Comparison of ENCODE assay signal across 30 cellular contexts in genomic region chr6:47254906-47255305, GRCh38. TPM values are rescaled to one million over a fixed set of nuclear protein-coding genes. Genes with fewer than 3 reads are reported as not detected.
DNase-seq lines count a peak whose midpoint lies in the region; ATAC-seq, FAIRE-seq and TF ChIP-seq lines count a peak whose summit lies in the region.
"Had no signal": no experiment of that assay in that cellular context is flagged by ENCODE, and none has a peak within 500 bp of the region (broad histone marks: within the 10 kb centered on the region; RNA-seq: fewer than 3 reads in every experiment).

No MANE protein-coding gene starts in this region.

- H3K36me3 ChIP-seq in KOPT-K1 (ENCODE audit: insufficient read depth, low read length) (no peaks in the 10 kb centered on the region), PC-9 (ENCODE audit: low read depth) (peaks cover 83% of the 10 kb centered on the region), keratinocyte (ENCODE audit: control insufficient read depth in 2 of 2, extremely low read depth in 1 of 2, insufficient read depth in 2 of 2, low read length in 2 of 2) (peaks cover 17 to 18% of the 10 kb centered on the region in 2 experiments), thymus (ENCODE audit: control insufficient read depth, insufficient read depth) (no peaks in the 10 kb centered on the region), gastroesophageal sphincter (peaks cover 0 to 22% of the 10 kb centered on the region in 2 donors)
- H3K36me3 ChIP-seq: SJSA1 had no signal

- H3K4me3 Mint-ChIP-seq in stimulated activated naive CD8-positive, alpha-beta T cell treated with anti-CD3 and anti-CD28 coated beads, Interleukin-15, amount 100 ng/mL, for 72 hours: no peak overlapping the region
- H3K4me3 Mint-ChIP-seq: CD8-positive, alpha-beta T cell; GM23338; H9; IgD-negative memory B cell had no signal

- WGBS in thymus: 94% methylated on average over 3 of the region's 3 CpGs
- WGBS in gastroesophageal sphincter (ENCODE audit: low coverage in 1 of 2), 2 donors: 87 to 90% methylated on average over 3 of the region's 3 CpGs

- FAIRE-seq in keratinocyte (lab: Jason Lieb, UNC): peak; percentile 5
- FAIRE-seq: A549, GM12878 had no signal

- POLR2A ChIA-PET in PC-9 (lab: Charles Lee; ENCODE audit: unreplicated experiment): interaction anchor here (0.6 to 0.7 kb wide), 2 partner anchors 12 to 149 kb away, joined by 5 to 10 read pairs; no protein-coding TSS in a partner anchor

- intact Hi-C loops in PC-9 (cut with micrococcal nuclease; ENCODE audit: unreplicated experiment): no loop called here

- peaks cover 14% of the 10 kb centered on the region for H3K4me1 Mint-ChIP-seq in stimulated activated naive CD8-positive, alpha-beta T cell treated with anti-CD3 and anti-CD28 coated beads, Interleukin-15, amount 100 ng/mL, for 72 hours
- H3K4me1 Mint-ChIP-seq: IgD-negative memory B cell had no signal

- H3K27ac ChIP-seq in KOPT-K1 (ENCODE audit: low read depth, low read length, poor library complexity, severe bottlenecking): peak overlapping the region; percentile 95
- H3K27ac ChIP-seq in PC-9: peak overlapping the region; percentile 34; the same call in 1 of the 2 replicates
- H3K27ac ChIP-seq in keratinocyte (ENCODE audit: control insufficient read depth, insufficient read depth, low read length): no peak overlapping the region
- H3K27ac ChIP-seq in thymus (ENCODE audit: low read depth): peak overlapping the region; percentile 37
- no peak overlapping the region for H3K27ac ChIP-seq in gastroesophageal sphincter
- H3K27ac ChIP-seq: A549, SJSA1 had no signal

- no peak for TF ChIP-seq POLR2A in gastroesophageal sphincter (IDR thresholded peaks at IDR 0.05)

- no peak for TF ChIP-seq EP300 in gastroesophageal sphincter (IDR thresholded peaks at IDR 0.05)

- H3K9me3 Mint-ChIP-seq in stimulated activated naive CD8-positive, alpha-beta T cell treated with anti-CD3 and anti-CD28 coated beads, Interleukin-15, amount 100 ng/mL, for 72 hours: no peaks in the 10 kb centered on the region
- H3K9me3 Mint-ChIP-seq: CD8-positive, alpha-beta T cell; GM23338; H9; IgD-negative memory B cell had no signal

- H3K4me1 ChIP-seq in PC-9 (replicated peaks; ENCODE audit: insufficient read depth): peaks cover 35% of the 10 kb centered on the region
- H3K4me1 ChIP-seq in keratinocyte (ENCODE audit: control insufficient read depth, extremely low read depth, insufficient read depth, low read length): no peaks in the 10 kb centered on the region
- H3K4me1 ChIP-seq in thymus (ENCODE audit: control insufficient read depth, insufficient read depth, low read length): peaks cover 27% of the 10 kb centered on the region
- H3K4me1 ChIP-seq in gastroesophageal sphincter: no peaks in the 10 kb centered on the region
- H3K4me1 ChIP-seq: SJSA1 had no signal

- H2AFZ ChIP-seq in PC-9: no peak overlapping the region
- no peak overlapping the region for H2AFZ ChIP-seq in keratinocyte (ENCODE audit: control insufficient read depth, low read length)
- H2AFZ ChIP-seq: GM23338 had no signal

- dilution Hi-C loops in keratinocyte (cut with MboI; ENCODE audit: extremely low pct_ligation_motif_present, low sequenced_read_pairs): no loop called here

- H3K9me3 ChIP-seq in KOPT-K1 (ENCODE audit: insufficient read depth, low read length, poor library complexity, severe bottlenecking) (no peaks in the 10 kb centered on the region), PC-9 (ENCODE audit: insufficient read depth, low read depth) (no peaks in the 10 kb centered on the region), keratinocyte (ENCODE audit: control insufficient read depth, low read depth, low read length) (no peaks in the 10 kb centered on the region), thymus (ENCODE audit: control insufficient read depth) (no peaks in the 10 kb centered on the region), gastroesophageal sphincter (no peaks in the 10 kb centered on the region)
- H3K9me3 ChIP-seq: A549, Caco-2, SJSA1 had no signal

- CTCF ChIA-PET in PC-9 (lab: Charles Lee): no interaction called here

- DNase-seq in PC-9: peak in 1 of 2 experiments; percentile 49
- DNase-seq in keratinocyte (ENCODE audit: low read depth, low spot score): no peak
- no peak for DNase-seq in stimulated activated naive CD8-positive, alpha-beta T cell treated with anti-CD3 and anti-CD28 coated beads, Interleukin-15, amount 100 ng/mL, for 72 hours
- no peak for DNase-seq in central memory CD4-positive, alpha-beta T cell
- DNase-seq: AML-193; C1 segment of cervical spinal cord; Caco-2; CD8-positive, alpha-beta T cell; DMS 273 treated with DMSO at 0.1 percent for 48 hours; DMS79; EL; GDM1; H9; Karpas-422; NCI-H1092 treated with DMSO at 0.1 percent for 48 hours; NCI-H1436 treated with DMSO at 0.1 percent for 48 hours; NCI-H1930; NCI-H2107; NCI-H524; NCI-H748 treated with DMSO at 0.1 percent for 48 hours; Right ventricle myocardium superior; RPMI8226 had no signal

- no peak overlapping the region for H3K27ac Mint-ChIP-seq in stimulated activated naive CD8-positive, alpha-beta T cell treated with anti-CD3 and anti-CD28 coated beads, Interleukin-15, amount 100 ng/mL, for 72 hours
- H3K27ac Mint-ChIP-seq: CD8-positive, alpha-beta T cell; GM23338; H9; IgD-negative memory B cell had no signal

- no TSS peak for BruUV-seq in PC-9 (replicated peaks; lab: Mats Ljungman, UMichigan)

- no peak overlapping the region for H3K4me2 ChIP-seq in PC-9
- no peak overlapping the region for H3K4me2 ChIP-seq in keratinocyte (ENCODE audit: control insufficient read depth, extremely low read depth, insufficient read depth, low read depth, low read length)
- H3K4me2 ChIP-seq: A549, GM23338 had no signal

- H3K27me3 ChIP-seq in PC-9 (ENCODE audit: insufficient read depth, low read depth) (no peaks in the 10 kb centered on the region), keratinocyte (ENCODE audit: control insufficient read depth, extremely low read depth, insufficient read depth, low read length) (no peaks in the 10 kb centered on the region), thymus (ENCODE audit: control insufficient read depth, insufficient read depth) (no peaks in the 10 kb centered on the region), gastroesophageal sphincter (no peaks in the 10 kb centered on the region)
- H3K27me3 ChIP-seq: SJSA1 had no signal

- H3K27me3 Mint-ChIP-seq in stimulated activated naive CD8-positive, alpha-beta T cell treated with anti-CD3 and anti-CD28 coated beads, Interleukin-15, amount 100 ng/mL, for 72 hours: no peaks in the 10 kb centered on the region

- no peaks in the 10 kb centered on the region for H3K9me1 ChIP-seq in keratinocyte (ENCODE audit: control insufficient read depth, extremely low read depth, insufficient read depth, low read length)

- no peak for ATAC-seq in stimulated activated naive CD8-positive, alpha-beta T cell treated with anti-CD3 and anti-CD28 coated beads, Interleukin-15, amount 100 ng/mL, for 72 hours
- no peak for ATAC-seq in gastroesophageal sphincter
- ATAC-seq: A549; CD8-positive, alpha-beta T cell; GM12878; GM23338 had no signal

- TF ChIP-seq CTCF in PC-9 (conservative IDR thresholded peaks at IDR 0.05) (no peak), keratinocyte (optimal IDR thresholded peaks at IDR 0.05 in 1 of 3, IDR thresholded peaks at IDR 0.05 in 1 of 3, conservative IDR thresholded peaks at IDR 0.05 in 1 of 3; ENCODE audit: extremely low read depth in 1 of 3, insufficient read depth in 2 of 3, low read length in 3 of 3) (no peak), gastroesophageal sphincter (IDR thresholded peaks at IDR 0.05) (no peak)

- no peaks in the 10 kb centered on the region for H3K9me2 ChIP-seq in PC-9 (ENCODE audit: insufficient read depth)

- H3K4me3 ChIP-seq in PC-9: no peak overlapping the region
- H3K4me3 ChIP-seq in keratinocyte (ENCODE audit: control insufficient read depth in 2 of 3, extremely low read depth in 1 of 3, insufficient read depth in 2 of 3, low read depth in 1 of 3, low read length in 3 of 3): no peak overlapping the region
- no peak overlapping the region for H3K4me3 ChIP-seq in thymus (ENCODE audit: low read length)
- no peak overlapping the region for H3K4me3 ChIP-seq in gastroesophageal sphincter
- H3K4me3 ChIP-seq: A549, GM12878, GM23338, SJSA1 had no signal

- H3F3A ChIP-seq in PC-9 (ENCODE audit: insufficient read depth, low read depth): peaks cover 93% of the 10 kb centered on the region

- H3K79me2 ChIP-seq in PC-9 (ENCODE audit: low read depth): peaks cover 100% of the 10 kb centered on the region
- H3K79me2 ChIP-seq in keratinocyte (ENCODE audit: control insufficient read depth, insufficient read depth, low read length): peaks cover 33% of the 10 kb centered on the region

- H4K20me1 ChIP-seq in PC-9 (ENCODE audit: insufficient read depth) (peaks cover 29% of the 10 kb centered on the region), keratinocyte (ENCODE audit: control insufficient read depth, extremely low read depth, insufficient read depth, low read length) (no peaks in the 10 kb centered on the region)

- no peak overlapping the region for H3K9ac ChIP-seq in keratinocyte (ENCODE audit: control insufficient read depth, extremely low read depth, insufficient read depth, low read length)

RNA-seq across cellular contexts. Expression of gene TNFRSF21, which starts 54.8 kb away (rescaled TPM):
- total RNA-seq in PC-9 (2021) (172 and 219 TPM in 2 replicates), gastroesophageal sphincter (10 to 100 TPM; 14.3 to 63.8 (median 27.9) TPM)
- polyA plus RNA-seq in keratinocyte (41.2 to 94.8 TPM (median 50.2 TPM) in 3 replicates), thymus (30.2 TPM)
- polyA plus RNA-seq in keratinocyte (2011; ENCODE audit: low read depth): 18.4 TPM
- polyA plus RNA-seq in keratinocyte (2011; cell fraction: cytosol; rRNA removed): 77.1 and 79.5 TPM in 2 replicates
- polyA plus RNA-seq in keratinocyte (2011; cell fraction: nucleus; rRNA removed): 86.4 and 102 TPM in 2 replicates
- 42.4 and 106 TPM in 2 replicates for polyA plus RNA-seq in keratinocyte (2012; ENCODE audit: low replicate concordance)
- 87.0 to 114 TPM (median 113 TPM) in 3 replicates for polyA minus RNA-seq in keratinocyte
- polyA minus RNA-seq in keratinocyte (2011; cell fraction: cytosol; rRNA and poly(A)+ RNA removed): 85.6 TPM
- polyA minus RNA-seq in keratinocyte (2011; cell fraction: nucleus; rRNA and poly(A)+ RNA removed): 57.3 and 102 TPM in 2 replicates

Comparison
In these comparisons a context has a peak if more than half of its experiments do, and no peak if none do; other contexts are left out.
1. H3K27ac ChIP-seq: peak in KOPT-K1 (single experiment), PC-9 (single experiment) and thymus (single experiment); none in keratinocyte (single experiment) and gastroesophageal sphincter (0 of 4).